19 cellular contexts compared by ENCODE assay signal in genomic region chr1:10122926-10123325, GRCh38.
DNase-seq lines count a peak whose midpoint lies in the region; ATAC-seq, FAIRE-seq and TF ChIP-seq lines count a peak whose summit lies in the region.
"Had no signal": no experiment of that assay in that cellular context is flagged by ENCODE, and none has a peak within 500 bp of the region (broad histone marks: within the 10 kb centered on the region; RNA-seq: fewer than 3 reads in every experiment).

No MANE protein-coding gene starts in this region.

- peaks cover 9% of the 10 kb centered on the region for H3K36me3 Mint-ChIP-seq in astrocyte (ENCODE audit: low read depth, unreplicated experiment)
- peaks cover 6% of the 10 kb centered on the region for H3K36me3 Mint-ChIP-seq in activated CD4-positive, alpha-beta T cell treated with anti-CD3 and anti-CD28 coated beads, Interleukin-2, amount 10 ng/mL, durations not matched to agents 7 days and 5 days (ENCODE audit: low read depth)

- H2AFZ ChIP-seq in astrocyte (ENCODE audit: low read depth, low read length) = no peak overlapping the region

- peak; percentile 75 for DNase-seq in ELR (ENCODE audit: low read depth)
- peak; percentile 91 for DNase-seq in astrocyte (ENCODE audit: low read depth)
- DNase-seq in kidney glomerular epithelial cell (lab: John Stamatoyannopoulos, UW) = peak; percentile 88
- DNase-seq in NCI-H2107 (lab: John Stamatoyannopoulos, UW) = no peak
- no peak for DNase-seq in UCSD-AML1 (lab: John Stamatoyannopoulos, UW; ENCODE audit: unreplicated experiment)
- no peak for DNase-seq in activated CD4-positive, alpha-beta T cell treated with anti-CD3 and anti-CD28 coated beads, Interleukin-2, amount 10 ng/mL, durations not matched to agents 7 days and 5 days
- DNase-seq: activated naive CD8-positive, alpha-beta T cell treated with anti-CD3 and anti-CD28 coated beads, Interleukin-2, amount 10 ng/mL, durations not matched to agents 7 days and 5 days; CD4-positive, alpha-beta T cell; foreskin melanocyte; left colon; NCI-H1436 treated with DMSO at 0.1 percent for 48 hours; NCI-H774; occipital lobe; Right ventricle myocardium superior; stimulated activated CD4-positive, alpha-beta T cell treated with anti-CD3 and anti-CD28 coated beads, Interleukin-4, amount 100 ng/mL, for 1 hour had no signal

- POLR2A ChIA-PET in activated CD4-positive, alpha-beta T cell treated with anti-CD3 and anti-CD28 coated beads, Interleukin-2, amount 10 ng/mL, durations not matched to agents 7 days and 5 days (lab: Charles Lee) = no interaction called here

- TF ChIP-seq CTCF in astrocyte (IDR thresholded peaks at IDR 0.05; ENCODE audit: insufficient read depth, low read depth, low read length) = no peak

- H3K9ac ChIP-seq in astrocyte (ENCODE audit: low read length) = peak overlapping the region; percentile 52
- H3K9ac ChIP-seq in skeletal muscle tissue (ENCODE audit: low read depth in 1 of 3, low read length in 3 of 3) = no peak overlapping the region

- CTCF ChIA-PET in activated CD4-positive, alpha-beta T cell treated with anti-CD3 and anti-CD28 coated beads, Interleukin-2, amount 10 ng/mL, durations not matched to agents 7 days and 5 days (lab: Charles Lee) = interaction anchor here (1.0 kb wide), 1 partner anchor 87 kb away, joined by 3 read pairs; the partner anchor contains the start of gene KIF1B

- H3K27me3 Mint-ChIP-seq in astrocyte (ENCODE audit: low read depth, unreplicated experiment) = no peaks in the 10 kb centered on the region
- no peaks in the 10 kb centered on the region for H3K27me3 Mint-ChIP-seq in activated CD4-positive, alpha-beta T cell treated with anti-CD3 and anti-CD28 coated beads, Interleukin-2, amount 10 ng/mL, durations not matched to agents 7 days and 5 days
- H3K27me3 Mint-ChIP-seq: activated naive CD8-positive, alpha-beta T cell treated with anti-CD3 and anti-CD28 coated beads, Interleukin-2, amount 10 ng/mL, durations not matched to agents 7 days and 5 days; CD4-positive, alpha-beta T cell; IgD-negative memory B cell; stimulated activated memory B cell treated with anti-CD40 and anti-IgM and Interleukin-4, amounts not matched to agents 10 μg/mL and 1 μg/mL and 100 μg/mL, for 72 hours had no signal

- H3K4me3 ChIP-seq in astrocyte (ENCODE audit: insufficient read depth, low read depth, low read length) = no peak overlapping the region
- no peak overlapping the region for H3K4me3 ChIP-seq in skeletal muscle tissue (ENCODE audit: low read length in 3 of 3)

- H3K79me2 ChIP-seq in astrocyte (ENCODE audit: insufficient read depth, low read length) = no peaks in the 10 kb centered on the region

- H3K36me3 ChIP-seq in astrocyte (ENCODE audit: insufficient read depth, low read length) (peaks cover 8% of the 10 kb centered on the region), skeletal muscle tissue (ENCODE audit: control insufficient read depth in 3 of 3, insufficient read depth in 3 of 3, low read length in 3 of 3) (peaks cover 12 to 28% (median 19%) of the 10 kb centered on the region in 3 donors)

- no peak overlapping the region for H3K4me3 Mint-ChIP-seq in astrocyte (ENCODE audit: unreplicated experiment)
- no peak overlapping the region for H3K4me3 Mint-ChIP-seq in activated CD4-positive, alpha-beta T cell treated with anti-CD3 and anti-CD28 coated beads, Interleukin-2, amount 10 ng/mL, durations not matched to agents 7 days and 5 days
- H3K4me3 Mint-ChIP-seq: activated naive CD8-positive, alpha-beta T cell treated with anti-CD3 and anti-CD28 coated beads, Interleukin-2, amount 10 ng/mL, durations not matched to agents 7 days and 5 days; CD4-positive, alpha-beta T cell; IgD-negative memory B cell; stimulated activated memory B cell treated with anti-CD40 and anti-IgM and Interleukin-4, amounts not matched to agents 10 μg/mL and 1 μg/mL and 100 μg/mL, for 72 hours had no signal

- no peak for ATAC-seq in HG03095 (IDR thresholded peaks at IDR 0.05; ENCODE audit: unreplicated experiment)
- ATAC-seq: left colon; stimulated activated memory B cell treated with anti-CD40 and anti-IgM and Interleukin-4, amounts not matched to agents 10 μg/mL and 1 μg/mL and 100 μg/mL, for 72 hours had no signal

- H3K27me3 ChIP-seq in astrocyte (ENCODE audit: insufficient read depth, low read length) = no peaks in the 10 kb centered on the region
- no peaks in the 10 kb centered on the region for H3K27me3 ChIP-seq in skeletal muscle tissue (ENCODE audit: control insufficient read depth in 3 of 3, insufficient read depth in 3 of 3, low read length in 3 of 3)

- H4K20me1 ChIP-seq in astrocyte (ENCODE audit: insufficient read depth, low read length) = no peaks in the 10 kb centered on the region

- peaks cover 3% of the 10 kb centered on the region for H3K4me1 Mint-ChIP-seq in astrocyte (ENCODE audit: low read depth, unreplicated experiment)
- H3K4me1 Mint-ChIP-seq in activated CD4-positive, alpha-beta T cell treated with anti-CD3 and anti-CD28 coated beads, Interleukin-2, amount 10 ng/mL, durations not matched to agents 7 days and 5 days = no peaks in the 10 kb centered on the region
- H3K4me1 Mint-ChIP-seq: activated naive CD8-positive, alpha-beta T cell treated with anti-CD3 and anti-CD28 coated beads, Interleukin-2, amount 10 ng/mL, durations not matched to agents 7 days and 5 days; IgD-negative memory B cell; stimulated activated memory B cell treated with anti-CD40 and anti-IgM and Interleukin-4, amounts not matched to agents 10 μg/mL and 1 μg/mL and 100 μg/mL, for 72 hours had no signal

- peak overlapping the region; percentile 93 for H3K27ac Mint-ChIP-seq in astrocyte (ENCODE audit: unreplicated experiment)
- no peak overlapping the region for H3K27ac Mint-ChIP-seq in activated CD4-positive, alpha-beta T cell treated with anti-CD3 and anti-CD28 coated beads, Interleukin-2, amount 10 ng/mL, durations not matched to agents 7 days and 5 days
- H3K27ac Mint-ChIP-seq: activated naive CD8-positive, alpha-beta T cell treated with anti-CD3 and anti-CD28 coated beads, Interleukin-2, amount 10 ng/mL, durations not matched to agents 7 days and 5 days; CD4-positive, alpha-beta T cell; IgD-negative memory B cell; stimulated activated memory B cell treated with anti-CD40 and anti-IgM and Interleukin-4, amounts not matched to agents 10 μg/mL and 1 μg/mL and 100 μg/mL, for 72 hours had no signal

- peak; percentile 71 for FAIRE-seq in astrocyte (lab: Jason Lieb, UNC)

- H3K9me3 ChIP-seq in astrocyte (ENCODE audit: insufficient read depth, low read depth, low read length) (no peaks in the 10 kb centered on the region), skeletal muscle tissue (ENCODE audit: control insufficient read depth in 3 of 3, low read length in 3 of 3) (no peaks in the 10 kb centered on the region)

- H3K4me1 ChIP-seq in astrocyte (ENCODE audit: insufficient read depth, low read length) (peaks cover 14% of the 10 kb centered on the region), skeletal muscle tissue (ENCODE audit: control insufficient read depth in 3 of 3, insufficient read depth in 3 of 3, low read length in 3 of 3) (peaks cover 0 to 4% (median 0%) of the 10 kb centered on the region in 3 donors)

- no peaks in the 10 kb centered on the region for H3K9me3 Mint-ChIP-seq in astrocyte (ENCODE audit: unreplicated experiment)
- H3K9me3 Mint-ChIP-seq in activated CD4-positive, alpha-beta T cell treated with anti-CD3 and anti-CD28 coated beads, Interleukin-2, amount 10 ng/mL, durations not matched to agents 7 days and 5 days = no peaks in the 10 kb centered on the region
- H3K9me3 Mint-ChIP-seq: activated naive CD8-positive, alpha-beta T cell treated with anti-CD3 and anti-CD28 coated beads, Interleukin-2, amount 10 ng/mL, durations not matched to agents 7 days and 5 days; CD4-positive, alpha-beta T cell; IgD-negative memory B cell; stimulated activated memory B cell treated with anti-CD40 and anti-IgM and Interleukin-4, amounts not matched to agents 10 μg/mL and 1 μg/mL and 100 μg/mL, for 72 hours had no signal

- H3K4me2 ChIP-seq in astrocyte (ENCODE audit: low read length) = peak overlapping the region; percentile 26

- H3K27ac ChIP-seq in astrocyte (ENCODE audit: low read depth, low read length) (peak overlapping the region; percentile 75), skeletal muscle tissue (ENCODE audit: low read depth, low read length) (peak overlapping the region; percentile 28)

Comparison
In these comparisons a context has a peak if more than half of its experiments do, and no peak if none do; other contexts are left out.
1. DNase-seq: peak in ELR (single experiment), astrocyte (single experiment) and kidney glomerular epithelial cell (single experiment); none in NCI-H2107 (single experiment), UCSD-AML1 (single experiment) and activated CD4-positive, alpha-beta T cell treated with anti-CD3 and anti-CD28 coated beads, Interleukin-2, amount 10 ng/mL, durations not matched to agents 7 days and 5 days (single experiment).